In the genomic region with DNA sequence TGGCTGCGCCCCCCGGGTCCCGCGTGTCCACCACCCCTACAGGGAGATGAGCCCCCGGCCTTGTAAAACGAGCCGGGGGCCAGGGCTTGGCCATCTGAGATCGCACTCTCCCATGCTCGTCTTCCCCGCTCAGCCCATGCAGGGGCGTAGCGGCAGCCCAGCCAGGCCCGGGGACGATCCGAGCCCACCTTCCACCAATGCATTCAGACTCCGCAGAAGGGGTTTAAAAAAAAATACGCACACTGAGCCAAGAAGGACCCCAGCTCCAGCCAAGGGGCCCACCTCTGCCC, we compare ENCODE assay signal across 1 cellular context.
TF ChIP-seq lines count a peak whose summit lies in the region.

No MANE protein-coding gene starts in this region.

TF ChIP-seq in HepG2, 621 proteins besides CTCF, POLR2A, EP300 and RAD21 (continued from another document and continues in another):
- TF ChIP-seq, protein P1, sequence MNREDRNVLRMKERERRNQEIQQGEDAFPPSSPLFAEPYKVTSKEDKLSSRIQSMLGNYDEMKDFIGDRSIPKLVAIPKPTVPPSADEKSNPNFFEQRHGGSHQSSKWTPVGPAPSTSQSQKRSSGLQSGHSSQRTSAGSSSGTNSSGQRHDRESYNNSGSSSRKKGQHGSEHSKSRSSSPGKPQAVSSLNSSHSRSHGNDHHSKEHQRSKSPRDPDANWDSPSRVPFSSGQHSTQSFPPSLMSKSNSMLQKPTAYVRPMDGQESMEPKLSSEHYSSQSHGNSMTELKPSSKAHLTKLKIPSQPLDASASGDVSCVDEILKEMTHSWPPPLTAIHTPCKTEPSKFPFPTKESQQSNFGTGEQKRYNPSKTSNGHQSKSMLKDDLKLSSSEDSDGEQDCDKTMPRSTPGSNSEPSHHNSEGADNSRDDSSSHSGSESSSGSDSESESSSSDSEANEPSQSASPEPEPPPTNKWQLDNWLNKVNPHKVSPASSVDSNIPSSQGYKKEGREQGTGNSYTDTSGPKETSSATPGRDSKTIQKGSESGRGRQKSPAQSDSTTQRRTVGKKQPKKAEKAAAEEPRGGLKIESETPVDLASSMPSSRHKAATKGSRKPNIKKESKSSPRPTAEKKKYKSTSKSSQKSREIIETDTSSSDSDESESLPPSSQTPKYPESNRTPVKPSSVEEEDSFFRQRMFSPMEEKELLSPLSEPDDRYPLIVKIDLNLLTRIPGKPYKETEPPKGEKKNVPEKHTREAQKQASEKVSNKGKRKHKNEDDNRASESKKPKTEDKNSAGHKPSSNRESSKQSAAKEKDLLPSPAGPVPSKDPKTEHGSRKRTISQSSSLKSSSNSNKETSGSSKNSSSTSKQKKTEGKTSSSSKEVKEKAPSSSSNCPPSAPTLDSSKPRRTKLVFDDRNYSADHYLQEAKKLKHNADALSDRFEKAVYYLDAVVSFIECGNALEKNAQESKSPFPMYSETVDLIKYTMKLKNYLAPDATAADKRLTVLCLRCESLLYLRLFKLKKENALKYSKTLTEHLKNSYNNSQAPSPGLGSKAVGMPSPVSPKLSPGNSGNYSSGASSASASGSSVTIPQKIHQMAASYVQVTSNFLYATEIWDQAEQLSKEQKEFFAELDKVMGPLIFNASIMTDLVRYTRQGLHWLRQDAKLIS (CRISPR knock-in tag; IDR thresholded peaks at IDR 0.05): 0 out of 2 replicates have a peak, but pooled peaks have one; percentile 47
- TF ChIP-seq ZNF292 (CRISPR knock-in tag; IDR thresholded peaks at IDR 0.05; ENCODE audit: borderline replicate concordance, low read depth) (0 out of 2 replicates have a peak, but pooled peaks have one; percentile 11), CREB1 (IDR thresholded peaks at IDR 0.05) (no peak), CREB1 (CRISPR knock-in tag; IDR thresholded peaks at IDR 0.05) (no peak), ZNF550 (CRISPR knock-in tag; IDR thresholded peaks at IDR 0.05; ENCODE audit: borderline replicate concordance) (0 out of 2 replicates have a peak, but pooled peaks have one; percentile 65), ZNF644 (CRISPR knock-in tag; IDR thresholded peaks at IDR 0.05; ENCODE audit: low read depth) (no peak), ZNF792 (CRISPR knock-in tag; IDR thresholded peaks at IDR 0.05) (0 out of 2 replicates have a peak, but pooled peaks have one; percentile 8), NFE2L1 (CRISPR knock-in tag; IDR thresholded peaks at IDR 0.05; ENCODE audit: borderline replicate concordance) (peak; percentile 70), ZFP90 (CRISPR knock-in tag; IDR thresholded peaks at IDR 0.05; ENCODE audit: borderline replicate concordance) (0 out of 2 replicates have a peak, but pooled peaks have one; percentile 1), ZNF225 (CRISPR knock-in tag; IDR thresholded peaks at IDR 0.05) (peak; percentile 78), YY1 (IDR thresholded peaks at IDR 0.05; ENCODE audit: insufficient read depth, insufficient replicate concordance, low read depth, low read length) (no peak), MAFG (CRISPR knock-in tag; IDR thresholded peaks at IDR 0.05) (no peak), RERE (CRISPR knock-in tag; IDR thresholded peaks at IDR 0.05; ENCODE audit: low read depth) (no peak), XBP1 (CRISPR knock-in tag; IDR thresholded peaks at IDR 0.05) (no peak), ZNF891 (CRISPR knock-in tag; IDR thresholded peaks at IDR 0.05) (peak; percentile 95; the same call in 1 of the 2 replicates), ZNF556 (CRISPR knock-in tag; IDR thresholded peaks at IDR 0.05; ENCODE audit: borderline replicate concordance) (no peak), ZNF317 (CRISPR knock-in tag; IDR thresholded peaks at IDR 0.05) (no peak), ZNF512 (CRISPR knock-in tag; IDR thresholded peaks at IDR 0.05) (peak; percentile 89; the same call in 1 of the 2 replicates), YEATS4 (CRISPR knock-in tag; IDR thresholded peaks at IDR 0.05; ENCODE audit: borderline replicate concordance) (peak; percentile 7; the same call in 1 of the 2 replicates), ZNF766 (CRISPR knock-in tag; IDR thresholded peaks at IDR 0.05; ENCODE audit: borderline replicate concordance) (0 out of 2 replicates have a peak, but pooled peaks have one; percentile 3), SALL2 (CRISPR knock-in tag; IDR thresholded peaks at IDR 0.05) (no peak; the same call in 1 of the 2 replicates), ZXDC (CRISPR knock-in tag; IDR thresholded peaks at IDR 0.05) (0 out of 2 replicates have a peak, but pooled peaks have one; percentile 10), ZNF512B (CRISPR knock-in tag; IDR thresholded peaks at IDR 0.05; ENCODE audit: borderline replicate concordance) (no peak), ZNF564 (CRISPR knock-in tag; IDR thresholded peaks at IDR 0.05) (0 out of 2 replicates have a peak, but pooled peaks have one; percentile 13)
- TF ChIP-seq, protein P2, sequence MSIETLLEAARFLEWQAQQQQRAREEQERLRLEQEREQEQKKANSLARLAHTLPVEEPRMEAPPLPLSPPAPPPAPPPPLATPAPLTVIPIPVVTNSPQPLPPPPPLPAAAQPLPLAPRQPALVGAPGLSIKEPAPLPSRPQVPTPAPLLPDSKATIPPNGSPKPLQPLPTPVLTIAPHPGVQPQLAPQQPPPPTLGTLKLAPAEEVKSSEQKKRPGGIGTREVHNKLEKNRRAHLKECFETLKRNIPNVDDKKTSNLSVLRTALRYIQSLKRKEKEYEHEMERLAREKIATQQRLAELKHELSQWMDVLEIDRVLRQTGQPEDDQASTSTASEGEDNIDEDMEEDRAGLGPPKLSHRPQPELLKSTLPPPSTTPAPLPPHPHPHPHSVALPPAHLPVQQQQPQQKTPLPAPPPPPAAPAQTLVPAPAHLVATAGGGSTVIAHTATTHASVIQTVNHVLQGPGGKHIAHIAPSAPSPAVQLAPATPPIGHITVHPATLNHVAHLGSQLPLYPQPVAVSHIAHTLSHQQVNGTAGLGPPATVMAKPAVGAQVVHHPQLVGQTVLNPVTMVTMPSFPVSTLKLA (IDR thresholded peaks at IDR 0.05): no peak
- TF ChIP-seq, protein P3, sequence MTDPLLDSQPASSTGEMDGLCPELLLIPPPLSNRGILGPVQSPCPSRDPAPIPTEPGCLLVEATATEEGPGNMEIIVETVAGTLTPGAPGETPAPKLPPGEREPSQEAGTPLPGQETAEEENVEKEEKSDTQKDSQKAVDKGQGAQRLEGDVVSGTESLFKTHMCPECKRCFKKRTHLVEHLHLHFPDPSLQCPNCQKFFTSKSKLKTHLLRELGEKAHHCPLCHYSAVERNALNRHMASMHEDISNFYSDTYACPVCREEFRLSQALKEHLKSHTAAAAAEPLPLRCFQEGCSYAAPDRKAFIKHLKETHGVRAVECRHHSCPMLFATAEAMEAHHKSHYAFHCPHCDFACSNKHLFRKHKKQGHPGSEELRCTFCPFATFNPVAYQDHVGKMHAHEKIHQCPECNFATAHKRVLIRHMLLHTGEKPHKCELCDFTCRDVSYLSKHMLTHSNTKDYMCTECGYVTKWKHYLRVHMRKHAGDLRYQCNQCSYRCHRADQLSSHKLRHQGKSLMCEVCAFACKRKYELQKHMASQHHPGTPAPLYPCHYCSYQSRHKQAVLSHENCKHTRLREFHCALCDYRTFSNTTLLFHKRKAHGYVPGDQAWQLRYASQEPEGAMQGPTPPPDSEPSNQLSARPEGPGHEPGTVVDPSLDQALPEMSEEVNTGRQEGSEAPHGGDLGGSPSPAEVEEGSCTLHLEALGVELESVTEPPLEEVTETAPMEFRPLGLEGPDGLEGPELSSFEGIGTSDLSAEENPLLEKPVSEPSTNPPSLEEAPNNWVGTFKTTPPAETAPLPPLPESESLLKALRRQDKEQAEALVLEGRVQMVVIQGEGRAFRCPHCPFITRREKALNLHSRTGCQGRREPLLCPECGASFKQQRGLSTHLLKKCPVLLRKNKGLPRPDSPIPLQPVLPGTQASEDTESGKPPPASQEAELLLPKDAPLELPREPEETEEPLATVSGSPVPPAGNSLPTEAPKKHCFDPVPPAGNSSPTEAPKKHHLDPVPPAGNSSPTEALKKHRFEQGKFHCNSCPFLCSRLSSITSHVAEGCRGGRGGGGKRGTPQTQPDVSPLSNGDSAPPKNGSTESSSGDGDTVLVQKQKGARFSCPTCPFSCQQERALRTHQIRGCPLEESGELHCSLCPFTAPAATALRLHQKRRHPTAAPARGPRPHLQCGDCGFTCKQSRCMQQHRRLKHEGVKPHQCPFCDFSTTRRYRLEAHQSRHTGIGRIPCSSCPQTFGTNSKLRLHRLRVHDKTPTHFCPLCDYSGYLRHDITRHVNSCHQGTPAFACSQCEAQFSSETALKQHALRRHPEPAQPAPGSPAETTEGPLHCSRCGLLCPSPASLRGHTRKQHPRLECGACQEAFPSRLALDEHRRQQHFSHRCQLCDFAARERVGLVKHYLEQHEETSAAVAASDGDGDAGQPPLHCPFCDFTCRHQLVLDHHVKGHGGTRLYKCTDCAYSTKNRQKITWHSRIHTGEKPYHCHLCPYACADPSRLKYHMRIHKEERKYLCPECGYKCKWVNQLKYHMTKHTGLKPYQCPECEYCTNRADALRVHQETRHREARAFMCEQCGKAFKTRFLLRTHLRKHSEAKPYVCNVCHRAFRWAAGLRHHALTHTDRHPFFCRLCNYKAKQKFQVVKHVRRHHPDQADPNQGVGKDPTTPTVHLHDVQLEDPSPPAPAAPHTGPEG (CRISPR knock-in tag; IDR thresholded peaks at IDR 0.05): 0 out of 2 replicates have a peak, but pooled peaks have one; percentile 2
